22 cellular contexts compared by ENCODE assay signal in genomic region chr9:129148463-129149204, GRCh38. TPM values are rescaled to one million over a fixed set of nuclear protein-coding genes. Genes with fewer than 3 reads are reported as not detected.
DNase-seq lines count a peak whose midpoint lies in the region; ATAC-seq, FAIRE-seq and TF ChIP-seq lines count a peak whose summit lies in the region.
"Had no signal": no experiment of that assay in that cellular context is flagged by ENCODE, and none has a peak within 500 bp of the region (broad histone marks: within the 10 kb centered on the region; RNA-seq: fewer than 3 reads in every experiment).

No MANE protein-coding gene starts in this region.

- H3K36me3 Mint-ChIP-seq in activated B cell treated with CpG ODN at 0.5 μM for 24 hours (ENCODE audit: low read depth) (peaks cover 27% of the 10 kb centered on the region), nephron progenitor cell (ENCODE audit: low read depth) (peaks cover 18% of the 10 kb centered on the region)
- H3K36me3 Mint-ChIP-seq: naive B cell had no signal

- H3K36me3 ChIP-seq in tibial artery (peaks cover 0 to 57% (median 5%) of the 10 kb centered on the region in 3 donors), pancreas (peaks cover 0 to 6% (median 0%) of the 10 kb centered on the region in 3 donors)
- H3K36me3 ChIP-seq: SJCRH30 had no signal

- intact Hi-C loops in Right ventricle myocardium inferior (cut with DNase I) (no loop called here), left cardiac atrium (cut with DNase I) (no loop called here), activated B cell treated with CpG ODN at 0.5 μM for 24 hours (cut with micrococcal nuclease) (loop anchor here (10.0 kb wide), 1 partner anchor 1096 kb away; no protein-coding TSS in a partner anchor), tibial artery (cut with DNase I; ENCODE audit: low total_unique reads) (loop anchor here (10.0 kb wide), 1 partner anchor 186 kb away; no protein-coding TSS in a partner anchor), pancreas (cut with DNase I) (no loop called here)

- H3K9me3 ChIP-seq in tibial artery (no peaks in the 10 kb centered on the region), pancreas (no peaks in the 10 kb centered on the region)
- H3K9me3 ChIP-seq: left lung, SJCRH30, tibial nerve had no signal

- peak overlapping the region; percentile 91 to 99 for H3K27ac ChIP-seq in tibial artery
- no peak overlapping the region for H3K27ac ChIP-seq in pancreas
- H3K27ac ChIP-seq: SJCRH30 had no signal

- TF ChIP-seq CTCF in activated B cell treated with CpG ODN at 0.5 μM for 24 hours (IDR thresholded peaks at IDR 0.05) (no peak), nephron progenitor cell (IDR thresholded peaks at IDR 0.05) (no peak), tibial artery (IDR thresholded peaks at IDR 0.05) (no peak), pancreas (IDR thresholded peaks at IDR 0.05) (no peak)

- POLR2A ChIA-PET in activated B cell treated with CpG ODN at 0.5 μM for 24 hours (lab: Charles Lee): interaction anchor here (0.6 to 1.7 kb wide), 3 partner anchors 9 to 268 kb away, joined by 4 to 8 read pairs (median 5); partner anchors contain the start of gene IER5L

- peak; percentile 43 for DNase-seq in Right ventricle myocardium inferior (ENCODE audit: missing footprints)
- DNase-seq in left cardiac atrium: no peak
- DNase-seq in activated B cell treated with CpG ODN at 0.5 μM for 24 hours: no peak
- DNase-seq in nephron progenitor cell: no peak
- no peak for DNase-seq in tibial artery
- DNase-seq in T-helper 1 cell: no peak
- DNase-seq in EL: no peak
- no peak for DNase-seq in pancreas
- DNase-seq: activated CD4-positive, alpha-beta T cell treated with anti-CD3 and anti-CD28 coated beads, Interleukin-2, amount 10 ng/mL, durations not matched to agents 24 days and 14 days; activated T-cell treated with anti-CD3 and anti-CD28 coated beads, Interleukin-2, amount 50 U/mL, for 1 hour; CD8-positive, alpha-beta T cell; HFFc6; left lung; naive B cell; NCI-H1436 treated with DMSO at 0.1 percent for 48 hours; NCI-H345; SJCRH30; stimulated activated CD4-positive, alpha-beta T cell treated with anti-CD3 and anti-CD28 coated beads, Interleukin-2, amount 100 ng/mL, for 24 hours; T-helper 9 cell had no signal

- no peak for ATAC-seq in Right ventricle myocardium inferior
- ATAC-seq in left cardiac atrium: no peak
- ATAC-seq in activated B cell treated with CpG ODN at 0.5 μM for 24 hours (ENCODE audit: low read depth): no peak
- no peak for ATAC-seq in pancreas
- ATAC-seq: CD8-positive, alpha-beta T cell; left lung had no signal

- FAIRE-seq in pancreas (lab: Jason Lieb, UNC): no peak
- FAIRE-seq: A204.1 had no signal

- CTCF ChIA-PET in activated B cell treated with CpG ODN at 0.5 μM for 24 hours (lab: Charles Lee): interaction anchor here (0.6 to 1.1 kb wide), 2 partner anchors 8 to 10 kb away, joined by 3 read pairs; no protein-coding TSS in a partner anchor

- H3K27ac Mint-ChIP-seq in activated B cell treated with CpG ODN at 0.5 μM for 24 hours (peak overlapping the region; percentile 20), nephron progenitor cell (peak overlapping the region; percentile 47)
- H3K27ac Mint-ChIP-seq: activated naive CD8-positive, alpha-beta T cell; CD8-positive, alpha-beta T cell had no signal

- H3K27me3 ChIP-seq in tibial artery: no peaks in the 10 kb centered on the region
- no peaks in the 10 kb centered on the region for H3K27me3 ChIP-seq in pancreas
- H3K27me3 ChIP-seq: left lung, SJCRH30, tibial nerve had no signal

- WGBS in pancreas, 2 donors: 76 to 82% methylated on average over 6 of the region's 6 CpGs

- no peak overlapping the region for H3K4me3 Mint-ChIP-seq in activated B cell treated with CpG ODN at 0.5 μM for 24 hours
- H3K4me3 Mint-ChIP-seq in nephron progenitor cell: no peak overlapping the region
- H3K4me3 Mint-ChIP-seq: activated CD4-positive, alpha-beta T cell treated with anti-CD3 and anti-CD28 coated beads, Interleukin-2, amount 10 ng/mL, durations not matched to agents 24 days and 14 days; activated naive CD8-positive, alpha-beta T cell; CD8-positive, alpha-beta T cell; HFFc6; naive B cell had no signal

- no peaks in the 10 kb centered on the region for H3K9me3 Mint-ChIP-seq in activated B cell treated with CpG ODN at 0.5 μM for 24 hours
- no peaks in the 10 kb centered on the region for H3K9me3 Mint-ChIP-seq in nephron progenitor cell
- H3K9me3 Mint-ChIP-seq: activated CD4-positive, alpha-beta T cell treated with anti-CD3 and anti-CD28 coated beads, Interleukin-2, amount 10 ng/mL, durations not matched to agents 24 days and 14 days; CD8-positive, alpha-beta T cell; HFFc6; naive B cell had no signal

- H3K4me1 Mint-ChIP-seq in activated B cell treated with CpG ODN at 0.5 μM for 24 hours (peaks cover 22% of the 10 kb centered on the region), nephron progenitor cell (peaks cover 50% of the 10 kb centered on the region)

- H3K4me1 ChIP-seq in tibial artery (peaks cover 0 to 46% (median 38%) of the 10 kb centered on the region in 4 donors), pancreas (peaks cover 0 to 8% (median under 1%) of the 10 kb centered on the region in 3 donors)

- H3K4me3 ChIP-seq in tibial artery: no peak overlapping the region
- H3K4me3 ChIP-seq in pancreas: no peak overlapping the region
- H3K4me3 ChIP-seq: left lung, SJCRH30, tibial nerve had no signal

- H3K27me3 Mint-ChIP-seq in activated B cell treated with CpG ODN at 0.5 μM for 24 hours: no peaks in the 10 kb centered on the region
- H3K27me3 Mint-ChIP-seq in nephron progenitor cell (ENCODE audit: low read depth, poor library complexity): peaks cover 6% of the 10 kb centered on the region
- H3K27me3 Mint-ChIP-seq: activated CD4-positive, alpha-beta T cell treated with anti-CD3 and anti-CD28 coated beads, Interleukin-2, amount 10 ng/mL, durations not matched to agents 24 days and 14 days; activated naive CD8-positive, alpha-beta T cell; naive B cell had no signal

RNA-seq across cellular contexts. Expression of gene IER5L, which starts 29.4 kb away (rescaled TPM):
- total RNA-seq in Right ventricle myocardium inferior: 4.6 TPM
- total RNA-seq in left cardiac atrium: 10 to 100 TPM in 1 of 2 donors, 1 to 10 TPM in 1; 5.4 to 13.1 TPM
- total RNA-seq in activated B cell treated with CpG ODN at 0.5 μM for 24 hours: 1.9 and 2.1 TPM in 2 replicates
- 10 to 100 TPM in 1 of 6 donors, 1 to 10 TPM in 5; 1.8 to 13.2 (median 4.6) TPM for total RNA-seq in pancreas
- 10 to 100 TPM in 1 of 2 donors, 1 to 10 TPM in 1; 6.1 to 14.3 TPM for polyA plus RNA-seq in pancreas

RNA-seq across cellular contexts. Expression of gene PTPA, which starts 37.4 kb away (rescaled TPM):
- total RNA-seq in Right ventricle myocardium inferior (194 TPM), left cardiac atrium (100 to 1,000 TPM; 113 to 131 TPM), activated B cell treated with CpG ODN at 0.5 μM for 24 hours (65.5 and 67.2 TPM in 2 replicates), pancreas (10 to 100 TPM; 32.7 to 71.4 (median 42.1) TPM)
- polyA plus RNA-seq in pancreas: 10 to 100 TPM; 43.8 to 61.8 TPM

RNA-seq across cellular contexts. Expression of gene CRAT, which starts 38.0 kb away (rescaled TPM):
- total RNA-seq in Right ventricle myocardium inferior: 85.5 TPM
- total RNA-seq in left cardiac atrium: 10 to 100 TPM; 58.4 to 61.1 TPM
- total RNA-seq in activated B cell treated with CpG ODN at 0.5 μM for 24 hours: 6.8 and 8.2 TPM in 2 replicates
- total RNA-seq in pancreas: 100 to 1,000 TPM in 1 of 6 donors, 10 to 100 TPM in 5; 44.4 to 131 (median 79.2) TPM
- 10 to 100 TPM; 30.3 to 57.2 TPM for polyA plus RNA-seq in pancreas

Comparison
In these comparisons a context has a peak if more than half of its experiments do, and no peak if none do; other contexts are left out.
1. H3K27ac ChIP-seq: peak in tibial artery (2 of 2); none in pancreas (0 of 4).
2. intact Hi-C loops: an anchor here in activated B cell treated with CpG ODN at 0.5 μM for 24 hours (10.0 kb wide) and tibial artery (10.0 kb wide); none called in Right ventricle myocardium inferior, left cardiac atrium and pancreas.